ENCODE assay signal across 8 cellular contexts in genomic region chr3:45123030-45123429, GRCh38. TPM values are rescaled to one million over a fixed set of nuclear protein-coding genes. Genes with fewer than 3 reads are reported as not detected.
A peak's percentile ranks its signal among the peaks of the same experiment; 100 is the strongest.
DNase-seq lines count a peak whose midpoint lies in the region; ATAC-seq, FAIRE-seq and TF ChIP-seq lines count a peak whose summit lies in the region.

No MANE protein-coding gene starts in this region.

- peaks cover 30% of the 10 kb centered on the region for H3K4me1 ChIP-seq in adipocyte (ENCODE audit: control insufficient read depth, insufficient read depth, low read length)
- H3K4me1 ChIP-seq in osteoblast (ENCODE audit: insufficient read depth, low read length), result peaks cover 37% of the 10 kb centered on the region
- peaks cover 0 to 4% of the 10 kb centered on the region in 2 donors for H3K4me1 ChIP-seq in kidney (ENCODE audit: control insufficient read depth in 1 of 2, insufficient read depth in 1 of 2, low read depth in 1 of 2, low read length in 2 of 2)
- peaks cover 0 to 21% of the 10 kb centered on the region in 2 donors for H3K4me1 ChIP-seq in thyroid gland

- H3K9ac ChIP-seq in adipocyte (ENCODE audit: low read length) (no peak overlapping the region), kidney (ENCODE audit: low read length in 2 of 2) (no peak overlapping the region)

- no peaks in the 10 kb centered on the region for H3K9me3 ChIP-seq in adipocyte (ENCODE audit: control insufficient read depth, low read length)
- H3K9me3 ChIP-seq in osteoblast (ENCODE audit: low read depth, low read length), result no peaks in the 10 kb centered on the region
- H3K9me3 ChIP-seq in kidney (ENCODE audit: control insufficient read depth in 1 of 2, low read length in 2 of 2), result no peaks in the 10 kb centered on the region
- no peaks in the 10 kb centered on the region for H3K9me3 ChIP-seq in thyroid gland

- ATAC-seq in GM19023 (IDR thresholded peaks at IDR 0.05; ENCODE audit: unreplicated experiment), result peak; percentile 76
- peak; percentile 86 for ATAC-seq in HG03175 (IDR thresholded peaks at IDR 0.05; ENCODE audit: unreplicated experiment)
- no peak for ATAC-seq in activated naive CD4-positive, alpha-beta T cell treated with anti-CD3 and anti-CD28 coated beads, Interleukin-2, amount 50 U/mL, for 72 hours

- peak overlapping the region; percentile 42 for H3K4me2 ChIP-seq in osteoblast (ENCODE audit: insufficient read depth, low read length)

- TF ChIP-seq CTCF in osteoblast (IDR thresholded peaks at IDR 0.05; ENCODE audit: extremely low read depth, low read depth, low read length) (no peak), kidney (IDR thresholded peaks at IDR 0.05; ENCODE audit: borderline replicate concordance, extremely low read depth, insufficient read depth) (no peak), thyroid gland (IDR thresholded peaks at IDR 0.05) (no peak)

- no peak overlapping the region for H3K27ac Mint-ChIP-seq in activated naive CD4-positive, alpha-beta T cell treated with anti-CD3 and anti-CD28 coated beads, Interleukin-2, amount 50 U/mL, for 72 hours

- H3K27me3 ChIP-seq in adipocyte (replicated peaks; ENCODE audit: control insufficient read depth, insufficient read depth, low read length) (no peaks in the 10 kb centered on the region), osteoblast (ENCODE audit: insufficient read depth, low read length) (no peaks in the 10 kb centered on the region), thyroid gland (no peaks in the 10 kb centered on the region)

- no peak for FAIRE-seq in kidney (lab: Jason Lieb, UNC)

- H3K27ac ChIP-seq in osteoblast (ENCODE audit: low read depth, low read length) (peak overlapping the region; percentile 88), kidney (ENCODE audit: low read depth in 2 of 2, low read length in 2 of 2) (no peak overlapping the region), thyroid gland (no peak overlapping the region)

- H3K79me2 ChIP-seq in osteoblast (ENCODE audit: insufficient read depth, low read length), result peaks cover 21% of the 10 kb centered on the region

- H3K36me3 Mint-ChIP-seq in activated naive CD4-positive, alpha-beta T cell treated with anti-CD3 and anti-CD28 coated beads, Interleukin-2, amount 50 U/mL, for 72 hours, result no peaks in the 10 kb centered on the region

- H3K9me3 Mint-ChIP-seq in activated naive CD4-positive, alpha-beta T cell treated with anti-CD3 and anti-CD28 coated beads, Interleukin-2, amount 50 U/mL, for 72 hours, result no peaks in the 10 kb centered on the region

- WGBS in thyroid gland, 2 donors, result 78 to 85% methylated on average over 5 of the region's 5 CpGs

- intact Hi-C loops in kidney (cut with DNase I) (no loop called here), thyroid gland (cut with DNase I) (no loop called here)

- H3K36me3 ChIP-seq in adipocyte (ENCODE audit: control insufficient read depth, insufficient read depth, low read length, severe bottlenecking) (no peaks in the 10 kb centered on the region), osteoblast (ENCODE audit: insufficient read depth, low read length) (no peaks in the 10 kb centered on the region), kidney (ENCODE audit: control insufficient read depth in 1 of 2, insufficient read depth in 2 of 2, low read length in 2 of 2) (no peaks in the 10 kb centered on the region), thyroid gland (no peaks in the 10 kb centered on the region)

- peak; percentile 82 for DNase-seq in adipocyte (ENCODE audit: low read depth)
- peak; percentile 56 for DNase-seq in osteoblast (ENCODE audit: insufficient read length, low spot score, missing footprints)
- no peak for DNase-seq in activated naive CD4-positive, alpha-beta T cell treated with anti-CD3 and anti-CD28 coated beads, Interleukin-2, amount 50 U/mL, for 72 hours (ENCODE audit: low spot score in 2 of 2)
- DNase-seq in kidney, result no peak
- DNase-seq in hippocampal formation (lab: John Stamatoyannopoulos, UW), result no peak
- DNase-seq in thyroid gland, result no peak

- no peak overlapping the region for H3K4me3 ChIP-seq in adipocyte (ENCODE audit: low read length)
- no peak overlapping the region for H3K4me3 ChIP-seq in osteoblast (ENCODE audit: insufficient read depth, low read length)
- H3K4me3 ChIP-seq in kidney (ENCODE audit: low read length in 2 of 2), result no peak overlapping the region
- H3K4me3 ChIP-seq in thyroid gland (replicated peaks in 1 of 3), result no peak overlapping the region

- TF ChIP-seq POLR2A in thyroid gland (IDR thresholded peaks at IDR 0.05), result no peak

- no peak overlapping the region for H2AFZ ChIP-seq in osteoblast (ENCODE audit: low read length)

- H4K20me1 ChIP-seq in osteoblast (ENCODE audit: insufficient read depth, low read length), result no peaks in the 10 kb centered on the region

RNA-seq across cellular contexts. Expression of gene CDCP1, which starts 23.1 kb away (rescaled TPM):
- total RNA-seq in osteoblast (4.4 and 7.6 TPM in 2 replicates), kidney (39.6 TPM), thyroid gland (10 to 100 TPM; 14.7 to 35.9 (median 24.2) TPM)
- total RNA-seq in activated naive CD4-positive, alpha-beta T cell treated with anti-CD3 and anti-CD28 coated beads, Interleukin-2, amount 50 U/mL, for 72 hours, result 1 to 10 TPM in 1 of 2 donors, under 1 TPM in 1; 0.41 to 1.5 TPM
- polyA plus RNA-seq in kidney (ENCODE audit: insufficient read depth, low read depth, low replicate concordance), result 3.7 TPM

Comparison
In these comparisons a context has a peak if more than half of its experiments do, and no peak if none do; other contexts are left out.
1. ATAC-seq: peak in GM19023 (single experiment) and HG03175 (single experiment); none in activated naive CD4-positive, alpha-beta T cell treated with anti-CD3 and anti-CD28 coated beads, Interleukin-2, amount 50 U/mL, for 72 hours (0 of 2).
2. DNase-seq: peak in adipocyte (single experiment) and osteoblast (single experiment); none in activated naive CD4-positive, alpha-beta T cell treated with anti-CD3 and anti-CD28 coated beads, Interleukin-2, amount 50 U/mL, for 72 hours (0 of 2), kidney (single experiment), hippocampal formation (0 of 2) and thyroid gland (0 of 2).